10 cellular contexts compared by ENCODE assay signal in the genomic region with DNA sequence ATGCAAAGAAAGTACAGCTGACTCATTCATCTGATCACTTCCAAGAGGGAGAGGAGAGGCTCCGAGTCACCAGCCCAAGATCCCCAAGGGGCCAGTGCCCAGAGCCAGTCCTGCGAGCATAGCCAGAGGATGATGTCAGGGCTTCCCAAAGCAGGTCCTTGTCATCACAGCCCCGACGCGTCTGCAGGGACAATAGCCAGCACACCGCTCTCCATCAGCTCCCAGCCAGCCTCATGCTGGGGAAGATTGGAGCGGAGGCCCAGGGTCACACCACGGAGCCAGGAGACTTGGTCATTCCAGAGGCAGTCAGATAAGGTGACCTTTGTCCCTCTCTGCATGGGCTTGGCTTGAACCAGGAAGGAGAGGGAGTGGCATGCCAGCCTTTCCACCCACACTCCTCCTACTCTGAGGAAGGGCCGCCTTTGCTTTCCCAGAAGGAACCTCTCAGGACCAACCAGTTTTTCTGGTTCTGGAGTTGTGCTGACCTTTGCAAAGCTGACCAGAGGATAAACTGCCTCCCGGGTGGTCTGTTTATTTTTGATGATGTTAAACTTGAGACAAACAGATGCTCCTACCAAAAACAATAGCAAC. TPM values are rescaled to one million over a fixed set of nuclear protein-coding genes. Genes with fewer than 3 reads are reported as not detected.
DNase-seq lines count a peak whose midpoint lies in the region; ATAC-seq and TF ChIP-seq lines count a peak whose summit lies in the region.
"Had no signal": no experiment of that assay in that cellular context is flagged by ENCODE, and none has a peak within 500 bp of the region (broad histone marks: within the 10 kb centered on the region; RNA-seq: fewer than 3 reads in every experiment).

No MANE protein-coding gene starts in this region.

- H3K9ac ChIP-seq in mesendoderm (ENCODE audit: low read length) = no peak overlapping the region

- H3K9me3 Mint-ChIP-seq in effector memory CD8-positive, alpha-beta T cell = peaks cover 8 to 12% of the 10 kb centered on the region in 2 donors

- H3K36me3 ChIP-seq in esophagus squamous epithelium (no peaks in the 10 kb centered on the region), mesendoderm (ENCODE audit: control insufficient read depth, insufficient read depth, low read length) (no peaks in the 10 kb centered on the region), uterus (no peaks in the 10 kb centered on the region)

- 8 to 25% methylated on average over 4 to 6 of the region's 10 CpGs for WGBS in esophagus squamous epithelium, 2 donors
- WGBS in mesendoderm (ENCODE audit: extremely low coverage, insufficient coverage, low lambda C conversion rate) = no CpG with 5 or more reads among the region's 10 CpGs

- peak overlapping the region; percentile 64 for H3K18ac ChIP-seq in mesendoderm (ENCODE audit: low read length)

- H3K4me1 ChIP-seq in esophagus squamous epithelium (peaks cover 3 to 16% (median 4%) of the 10 kb centered on the region in 3 donors), mesendoderm (ENCODE audit: control insufficient read depth, low read depth, low read length) (peaks cover 15% of the 10 kb centered on the region), uterus (no peaks in the 10 kb centered on the region)

- H3K4me2 ChIP-seq in mesendoderm (ENCODE audit: low read length) = no peak overlapping the region

- no peak overlapping the region for H2BK120ac ChIP-seq in mesendoderm (ENCODE audit: low read depth, low read length)

- H3K9me3 ChIP-seq in esophagus squamous epithelium (no peaks in the 10 kb centered on the region), uterus (no peaks in the 10 kb centered on the region)

- DNase-seq in NCI-H748 (lab: John Stamatoyannopoulos, UW; ENCODE audit: unreplicated experiment) (peak; percentile 39), NCI-H748 treated with DMSO at 0.1 percent for 48 hours (lab: John Stamatoyannopoulos, UW) (no peak), esophagus squamous epithelium (lab: John Stamatoyannopoulos, UW) (no peak), mesendoderm (peak; percentile 99), uterus (peak; percentile 28 to 40), NCI-H128 (lab: John Stamatoyannopoulos, UW; ENCODE audit: unreplicated experiment) (no peak)
- no peak for DNase-seq in effector memory CD8-positive, alpha-beta T cell
- no peak for DNase-seq in activated effector memory CD4-positive, alpha-beta T cell treated with anti-CD3 and anti-CD28 coated beads, Interleukin-2, amount 50 U/mL, for 16 hours
- DNase-seq: ACHN, NCI-H187 treated with DMSO at 0.1 percent for 48 hours had no signal

- H3K56ac ChIP-seq in mesendoderm (ENCODE audit: low read length) = peak overlapping the region; percentile 22

- no peak overlapping the region for H3K27ac Mint-ChIP-seq in effector memory CD8-positive, alpha-beta T cell

- H3K4me3 ChIP-seq in esophagus squamous epithelium (no peak overlapping the region), mesendoderm (ENCODE audit: low read length) (no peak overlapping the region), uterus (no peak overlapping the region)

- no peak overlapping the region for H2BK15ac ChIP-seq in mesendoderm (replicated peaks; ENCODE audit: low read depth)

- no peaks in the 10 kb centered on the region for H3K79me1 ChIP-seq in mesendoderm (ENCODE audit: low read length)

- no peaks in the 10 kb centered on the region for H3K4me1 Mint-ChIP-seq in effector memory CD8-positive, alpha-beta T cell (ENCODE audit: low read depth in 2 of 2)

- no peaks in the 10 kb centered on the region for H3K36me3 Mint-ChIP-seq in effector memory CD8-positive, alpha-beta T cell (ENCODE audit: insufficient read depth)

- H3K4ac ChIP-seq in mesendoderm (ENCODE audit: low read depth, low read length) = no peak overlapping the region

- H2BK5ac ChIP-seq in mesendoderm (ENCODE audit: low read length) = peak overlapping the region; percentile 6

- TF ChIP-seq POLR2A in esophagus squamous epithelium (IDR thresholded peaks at IDR 0.05) = no peak
- TF ChIP-seq POLR2A in uterus (IDR thresholded peaks at IDR 0.05) = no peak

- peaks cover 0 to 5% of the 10 kb centered on the region in 2 donors for H3K27me3 Mint-ChIP-seq in effector memory CD8-positive, alpha-beta T cell

- H4K8ac ChIP-seq in mesendoderm (ENCODE audit: low read depth, low read length) = no peak overlapping the region

- H3K4me3 Mint-ChIP-seq in effector memory CD8-positive, alpha-beta T cell = no peak overlapping the region

- H2AK5ac ChIP-seq in mesendoderm (ENCODE audit: low read length) = no peak overlapping the region

- H3K27me3 ChIP-seq in esophagus squamous epithelium = no peaks in the 10 kb centered on the region
- H3K27me3 ChIP-seq in mesendoderm (ENCODE audit: insufficient read depth, low read length, poor library complexity) = no peaks in the 10 kb centered on the region
- H3K27me3 ChIP-seq in uterus = no peaks in the 10 kb centered on the region

- TF ChIP-seq CTCF in esophagus squamous epithelium (IDR thresholded peaks at IDR 0.05) (no peak), uterus (IDR thresholded peaks at IDR 0.05) (no peak)

- H4K5ac ChIP-seq in mesendoderm (ENCODE audit: low read length) = no peak overlapping the region

- H3K23ac ChIP-seq in mesendoderm (ENCODE audit: low read length) = no peak overlapping the region

- H3K27ac ChIP-seq in esophagus squamous epithelium (peak overlapping the region in 3 of 4 donors; percentile 38 to 68 (median 57)), mesendoderm (ENCODE audit: low read depth, low read length) (peak overlapping the region; percentile 67), uterus (no peak overlapping the region)

- ATAC-seq in effector memory CD8-positive, alpha-beta T cell (replicated peaks) = no peak

- H3K79me2 ChIP-seq in mesendoderm (ENCODE audit: control insufficient read depth, insufficient read depth, low read length) = no peaks in the 10 kb centered on the region

- intact Hi-C loops in esophagus squamous epithelium (cut with DNase I) = no loop called here
- intact Hi-C loops in uterus (cut with DNase I; ENCODE audit: low total_unique reads) = no loop called here

RNA-seq across cellular contexts. Expression of a gene that starts 58.3 kb away (rescaled TPM):
- 1 to 10 TPM in 1 of 4 donors, under 1 TPM in 3; 0.61 to 1.9 (median 0.89) TPM for total RNA-seq in esophagus squamous epithelium
- 5.3 TPM for polyA plus RNA-seq in mesendoderm (2013, experiment 1 of 2)
- 5.5 TPM for polyA plus RNA-seq in mesendoderm (2013, experiment 2 of 2)
- total RNA-seq in uterus = 10 to 100 TPM in 2 of 4 donors, 1 to 10 TPM in 2; 2.6 to 19.1 (median 13.2) TPM

Comparison
In these comparisons a context has a peak if more than half of its experiments do, and no peak if none do; other contexts are left out.
1. DNase-seq: peak in NCI-H748 (single experiment), mesendoderm (single experiment) and uterus (2 of 2); none in NCI-H748 treated with DMSO at 0.1 percent for 48 hours (single experiment), esophagus squamous epithelium (single experiment), effector memory CD8-positive, alpha-beta T cell (0 of 3), NCI-H128 (single experiment) and activated effector memory CD4-positive, alpha-beta T cell treated with anti-CD3 and anti-CD28 coated beads, Interleukin-2, amount 50 U/mL, for 16 hours (single experiment).
2. H3K27ac ChIP-seq: peak in esophagus squamous epithelium (3 of 4) and mesendoderm (single experiment); none in uterus (0 of 2).